ENCODE assay signal across 14 cellular contexts in the genomic region with DNA sequence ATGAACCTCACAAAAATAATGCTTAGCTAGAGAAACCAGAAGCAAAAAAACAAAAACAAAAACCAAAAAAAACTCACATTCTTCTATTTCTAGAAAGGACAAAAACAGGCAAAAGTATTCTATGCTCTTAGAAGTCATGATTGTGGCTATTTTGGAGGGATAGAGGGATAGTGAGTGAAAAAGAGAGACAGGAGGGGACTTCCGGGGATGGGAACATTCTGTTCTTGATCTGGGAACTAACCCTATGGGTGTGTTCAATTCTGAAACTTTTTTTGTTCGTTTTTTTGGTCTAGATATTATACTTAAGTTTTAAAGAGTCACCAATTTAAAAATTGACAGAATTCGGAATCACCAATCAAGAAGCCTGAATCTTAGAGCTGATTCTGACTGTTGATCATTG.
"Had no signal": no experiment of that assay in that cellular context is flagged by ENCODE, and none has a peak within 500 bp of the region (broad histone marks: within the 10 kb centered on the region; RNA-seq: fewer than 3 reads in every experiment).

No MANE protein-coding gene starts in this region.

- H3K27me3 ChIP-seq: thyroid gland had no signal

- H3K36me3 Mint-ChIP-seq: activated CD8-positive, alpha-beta memory T cell treated with anti-CD3 and anti-CD28 coated beads, Interleukin-2, amount 10 ng/mL, durations not matched to agents 7 days and 5 days; activated naive CD4-positive, alpha-beta T cell treated with anti-CD3 and anti-CD28 coated beads, Interleukin-2, amount 50 U/mL, for 72 hours had no signal

- H3K27ac ChIP-seq: thyroid gland had no signal

- H3K36me3 ChIP-seq: thyroid gland had no signal

- H3K4me1 Mint-ChIP-seq: activated CD8-positive, alpha-beta memory T cell treated with anti-CD3 and anti-CD28 coated beads, Interleukin-2, amount 10 ng/mL, durations not matched to agents 7 days and 5 days; stimulated activated naive CD8-positive, alpha-beta T cell treated with anti-CD3 and anti-CD28 coated beads, Interleukin-15, amount 100 ng/mL, for 72 hours had no signal

- H3K9me3 ChIP-seq: mucosa of descending colon, thyroid gland had no signal

- H3K4me3 Mint-ChIP-seq: activated CD8-positive, alpha-beta memory T cell treated with anti-CD3 and anti-CD28 coated beads, Interleukin-2, amount 10 ng/mL, durations not matched to agents 7 days and 5 days; activated T-cell treated with anti-CD3 and anti-CD28 coated beads, Interleukin-2, amount 50 U/mL, for 4 hours; nephron; stimulated activated naive CD8-positive, alpha-beta T cell treated with anti-CD3 and anti-CD28 coated beads, Interleukin-15, amount 100 ng/mL, for 72 hours had no signal

- H3K9me3 Mint-ChIP-seq: activated naive CD4-positive, alpha-beta T cell treated with anti-CD3 and anti-CD28 coated beads, Interleukin-2, amount 50 U/mL, for 72 hours; activated T-cell treated with anti-CD3 and anti-CD28 coated beads, Interleukin-2, amount 50 U/mL, for 4 hours; stimulated activated naive CD8-positive, alpha-beta T cell treated with anti-CD3 and anti-CD28 coated beads, Interleukin-15, amount 100 ng/mL, for 72 hours had no signal

- H3K27ac Mint-ChIP-seq: activated CD8-positive, alpha-beta memory T cell treated with anti-CD3 and anti-CD28 coated beads, Interleukin-2, amount 10 ng/mL, durations not matched to agents 7 days and 5 days; activated naive CD4-positive, alpha-beta T cell treated with anti-CD3 and anti-CD28 coated beads, Interleukin-2, amount 50 U/mL, for 72 hours; stimulated activated naive CD8-positive, alpha-beta T cell treated with anti-CD3 and anti-CD28 coated beads, Interleukin-15, amount 100 ng/mL, for 72 hours had no signal

- DNase-seq: activated CD4-positive, alpha-beta T cell treated with anti-CD3 and anti-CD28 coated beads, Interleukin-2, amount 50 U/mL, for 48 hours; activated CD4-positive, CD25-positive, alpha-beta regulatory T cell treated with anti-CD3 and anti-CD28 coated beads, Interleukin-2, amount 50 U/mL, for 72 hours; activated CD8-positive, alpha-beta memory T cell treated with anti-CD3 and anti-CD28 coated beads, Interleukin-2, amount 10 ng/mL, durations not matched to agents 7 days and 5 days; activated effector memory CD4-positive, alpha-beta T cell treated with anti-CD3 and anti-CD28 coated beads, Interleukin-2, amount 50 U/mL, for 16 hours; activated T-cell treated with anti-CD3 and anti-CD28 coated beads, Interleukin-2, amount 50 U/mL, for 4 hours; effector CD4-positive, alpha-beta T cell; hippocampal formation; mucosa of descending colon; stimulated activated CD4-positive, alpha-beta T cell treated with anti-CD3 and anti-CD28 coated beads, Interleukin-4, amount 100 ng/mL, for 4 hours; stimulated activated naive CD8-positive, alpha-beta T cell treated with anti-CD3 and anti-CD28 coated beads, Interleukin-15, amount 100 ng/mL, for 72 hours; thyroid gland had no signal

- H3K4me3 ChIP-seq: lung, mucosa of descending colon, thyroid gland had no signal

- H3K4me1 ChIP-seq: thyroid gland had no signal
